Comparison of ENCODE assay signal across 30 cellular contexts in genomic region chr1:166029196-166029965, GRCh38.
"Had no signal": no experiment of that assay in that cellular context is flagged by ENCODE, and none has a peak within 500 bp of the region (broad histone marks: within the 10 kb centered on the region; RNA-seq: fewer than 3 reads in every experiment).

No MANE protein-coding gene starts in this region.

- DNase-seq: activated CD4-positive, alpha-beta T cell treated with anti-CD3 and anti-CD28 coated beads, Interleukin-2, amount 10 ng/mL, durations not matched to agents 24 days and 14 days; activated CD4-positive, alpha-beta T cell treated with anti-CD3 and anti-CD28 coated beads, Interleukin-2, amount 50 U/mL, for 4 hours; activated CD8-positive, alpha-beta T cell treated with anti-CD3 and anti-CD28 coated beads for 36 hours; activated gamma-delta T cell; activated naive CD4-positive, alpha-beta T cell treated with Interleukin-2 at 50 U/mL for 16 hours; activated naive CD8-positive, alpha-beta T cell treated with anti-CD3 and anti-CD28 coated beads, Interleukin-2, amount 10 ng/mL, durations not matched to agents 7 days and 5 days; activated T-cell treated with anti-CD3 and anti-CD28 coated beads, Interleukin-2, amount 50 U/mL, for 1 hour; amygdala; Karpas-422; KBM-7; NCI-H1105 treated with DMSO at 0.1 percent for 48 hours; NCI-H1436; NCI-H1694; NCI-H1930; NCI-H2081 treated with DMSO at 0.1 percent for 48 hours; NCI-H345; NCI-H510A; NCI-H526; NCI-H748 treated with DMSO at 0.1 percent for 48 hours; NK-92 treated with Interleukin-12 subunit alpha and Interleukin-12 subunit beta, amount 100 ng/mL, for 24 hours; PC-3; Peyer's patch; RPMI8226; SW 1271; T-helper 1 cell; T-helper 2 cell; T-helper 9 cell; WERI-Rb-1 had no signal

- H3K4me3 ChIP-seq: ascending aorta, cardiac muscle cell, Peyer's patch had no signal

- H3K4me1 ChIP-seq: ascending aorta, Peyer's patch had no signal

- ATAC-seq: activated CD8-positive, alpha-beta T cell treated with anti-CD3 and anti-CD28 coated beads for 36 hours; PC-3 had no signal

- H3K9me3 ChIP-seq: ascending aorta, Peyer's patch had no signal

- H3K27ac ChIP-seq: ascending aorta, cardiac muscle cell, Peyer's patch, WERI-Rb-1 had no signal

- H3K36me3 ChIP-seq: ascending aorta, cardiac muscle cell, Peyer's patch, WERI-Rb-1 had no signal

- H3K27me3 ChIP-seq: ascending aorta, cardiac muscle cell, Peyer's patch had no signal
